23 cellular contexts compared by ENCODE assay signal in the genomic region with DNA sequence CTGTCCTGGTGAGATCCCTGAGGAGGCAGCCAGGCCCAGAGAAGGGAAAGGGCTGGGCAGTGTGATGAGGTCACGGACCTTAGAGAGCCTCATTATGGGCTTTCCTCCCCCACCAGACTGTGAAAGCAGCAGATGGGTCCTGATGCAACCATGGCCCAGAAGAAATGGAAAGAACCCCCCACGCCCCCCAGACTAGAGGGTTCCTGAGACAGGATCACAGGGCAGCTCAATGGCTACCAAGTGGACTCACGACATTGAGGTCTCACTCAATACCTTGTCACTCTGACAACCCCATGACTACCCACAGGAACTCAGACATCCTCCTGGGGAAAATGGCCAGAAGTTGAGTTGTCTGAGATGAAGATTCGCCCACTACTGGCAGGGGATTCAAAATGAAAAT. TPM values are rescaled to one million over a fixed set of nuclear protein-coding genes. Genes with fewer than 3 reads are reported as not detected.
"Had no signal": no experiment of that assay in that cellular context is flagged by ENCODE, and none has a peak within 500 bp of the region (broad histone marks: within the 10 kb centered on the region; RNA-seq: fewer than 3 reads in every experiment).

No MANE protein-coding gene starts in this region.

- ATAC-seq: effector memory CD8-positive, alpha-beta T cell; esophagus mucosa; gastrocnemius medialis; heart left ventricle; left cardiac atrium; left lung; left ventricle myocardium superior; lower lobe of right lung had no signal

- H3K36me3 ChIP-seq: colonic mucosa, esophagus squamous epithelium, gastrocnemius medialis, heart left ventricle, left lung, lower lobe of right lung had no signal

- H3K4me3 ChIP-seq: colonic mucosa, esophagus squamous epithelium, gastrocnemius medialis, heart left ventricle, hepatocyte, left lung, lower lobe of right lung, mucosa of descending colon had no signal

- H3K27ac Mint-ChIP-seq: dendritic cell treated with granulocyte-macrophage colony-stimulating factor and Interleukin-4, amounts not matched to agents 40 ng/mL and 50 ng/mL, for 4 days; effector memory CD8-positive, alpha-beta T cell; endodermal cell; mesothelial cell of epicardium had no signal

- DNase-seq: colonic mucosa; cortex of kidney; effector CD8-positive, alpha-beta T cell; effector memory CD8-positive, alpha-beta T cell; endodermal cell; erythroblast; esophagus squamous epithelium; foreskin fibroblast; foreskin melanocyte; gastrocnemius medialis; heart left ventricle; left cardiac atrium; left lung; left ventricle myocardium superior; lower lobe of right lung; mesenchymal stem cell; mucosa of descending colon had no signal

- H3K9me3 ChIP-seq: colonic mucosa, esophagus squamous epithelium, gastrocnemius medialis, left lung, lower lobe of right lung, mucosa of descending colon had no signal

- H3K36me3 Mint-ChIP-seq: mesothelial cell of epicardium had no signal

- H2AFZ ChIP-seq: hepatocyte had no signal

- H3K9me3 Mint-ChIP-seq: dendritic cell treated with granulocyte-macrophage colony-stimulating factor and Interleukin-4, amounts not matched to agents 40 ng/mL and 50 ng/mL, for 4 days; effector memory CD8-positive, alpha-beta T cell; endodermal cell; mesothelial cell of epicardium had no signal

- H3K4me2 ChIP-seq: hepatocyte had no signal

- H3K27me3 ChIP-seq: colonic mucosa had no signal

- H3K4me3 Mint-ChIP-seq: dendritic cell treated with granulocyte-macrophage colony-stimulating factor and Interleukin-4, amounts not matched to agents 40 ng/mL and 50 ng/mL, for 4 days; effector memory CD8-positive, alpha-beta T cell; endodermal cell; mesothelial cell of epicardium had no signal

- H3K27ac ChIP-seq: colonic mucosa, epithelial cell of prostate, esophagus squamous epithelium, gastrocnemius medialis, heart left ventricle, hepatocyte, left lung, lower lobe of right lung had no signal

- H3K79me2 ChIP-seq: hepatocyte had no signal

- H3K4me1 ChIP-seq: colonic mucosa, esophagus squamous epithelium, gastrocnemius medialis, heart left ventricle, left lung, lower lobe of right lung had no signal

RNA-seq across cellular contexts. Expression of a gene that starts 36.7 kb away (rescaled TPM):
- total RNA-seq: myocyte had no signal
